29 cellular contexts compared by ENCODE assay signal in the genomic region with DNA sequence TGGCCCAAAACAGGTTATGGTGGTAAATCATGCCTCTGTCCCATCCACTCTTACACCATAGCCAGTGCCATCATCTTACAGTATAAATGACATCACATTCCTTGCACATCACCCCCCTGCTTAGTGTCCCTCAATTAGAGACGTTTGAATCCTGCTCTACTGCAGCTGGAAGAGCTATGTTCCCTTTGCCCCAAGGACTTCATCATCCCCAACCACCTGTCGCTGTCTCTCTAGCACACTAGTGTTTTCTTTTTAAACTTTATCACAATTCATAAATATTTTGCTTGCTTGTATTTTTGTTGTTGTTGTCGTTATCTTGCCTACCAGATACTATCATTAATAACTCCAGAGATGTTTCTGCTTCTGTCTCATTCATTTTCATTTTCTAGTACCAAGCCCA. TPM values are rescaled to one million over a fixed set of nuclear protein-coding genes. Genes with fewer than 3 reads are reported as not detected.
"Had no signal": no experiment of that assay in that cellular context is flagged by ENCODE, and none has a peak within 500 bp of the region (broad histone marks: within the 10 kb centered on the region; RNA-seq: fewer than 3 reads in every experiment).

No MANE protein-coding gene starts in this region.

- H3K27ac ChIP-seq: coronary artery, dorsolateral prefrontal cortex, esophagus muscularis mucosa, foreskin keratinocyte, gastroesophageal sphincter, heart left ventricle, hepatocyte, left lung, lower lobe of right lung had no signal

- ATAC-seq: gastroesophageal sphincter; heart left ventricle; left cardiac atrium; left lung; left ventricle myocardium superior; lower lobe of right lung; mucosa of descending colon; naive thymus-derived CD4-positive, alpha-beta T cell had no signal

- H3K4me2 ChIP-seq: hepatocyte had no signal

- FAIRE-seq: colon, endothelial cell of umbilical vein, frontal cortex, keratinocyte had no signal

- H3K79me2 ChIP-seq: hepatocyte had no signal

- H3K27me3 ChIP-seq: dorsolateral prefrontal cortex, esophagus muscularis mucosa, gastroesophageal sphincter, heart left ventricle, hepatocyte had no signal

- H3K9me3 ChIP-seq: esophagus muscularis mucosa, gastroesophageal sphincter, heart left ventricle, left lung, lower lobe of right lung, mucosa of descending colon had no signal

- H3K36me3 ChIP-seq: esophagus muscularis mucosa, gastroesophageal sphincter, heart left ventricle, left lung, lower lobe of right lung had no signal

- H3K4me1 ChIP-seq: esophagus muscularis mucosa, foreskin keratinocyte, gastroesophageal sphincter, heart left ventricle, left lung, lower lobe of right lung had no signal

- H3K4me3 ChIP-seq: coronary artery, dorsolateral prefrontal cortex, esophagus muscularis mucosa, gastroesophageal sphincter, heart left ventricle, hepatocyte, left lung, lower lobe of right lung, mucosa of descending colon had no signal

- H2AFZ ChIP-seq: hepatocyte had no signal

- DNase-seq: dermis blood vessel endothelial cell; dorsolateral prefrontal cortex; effector CD4-positive, alpha-beta T cell; effector memory CD4-positive, alpha-beta T cell; foreskin keratinocyte; heart left ventricle; hypothalamus; immature natural killer cell; left cardiac atrium; left lung; left ventricle myocardium superior; lower lobe of right lung; mesenchymal stem cell; mucosa of descending colon; naive thymus-derived CD4-positive, alpha-beta T cell had no signal

RNA-seq across cellular contexts. Expression of a gene that starts 28.7 kb away (rescaled TPM):
- total RNA-seq: dermis blood vessel endothelial cell, endothelial cell of umbilical vein, epithelial cell of proximal tubule, fibroblast of villous mesenchyme, foreskin keratinocyte, kidney epithelial cell, left lung, lower lobe of right lung, lung microvascular endothelial cell, mesenteric fat pad had no signal
- polyA plus RNA-seq: endothelial cell of umbilical vein; fibroblast of lung; naive thymus-derived CD4-positive, alpha-beta T cell had no signal
